8 cellular contexts compared by ENCODE assay signal in the genomic region with DNA sequence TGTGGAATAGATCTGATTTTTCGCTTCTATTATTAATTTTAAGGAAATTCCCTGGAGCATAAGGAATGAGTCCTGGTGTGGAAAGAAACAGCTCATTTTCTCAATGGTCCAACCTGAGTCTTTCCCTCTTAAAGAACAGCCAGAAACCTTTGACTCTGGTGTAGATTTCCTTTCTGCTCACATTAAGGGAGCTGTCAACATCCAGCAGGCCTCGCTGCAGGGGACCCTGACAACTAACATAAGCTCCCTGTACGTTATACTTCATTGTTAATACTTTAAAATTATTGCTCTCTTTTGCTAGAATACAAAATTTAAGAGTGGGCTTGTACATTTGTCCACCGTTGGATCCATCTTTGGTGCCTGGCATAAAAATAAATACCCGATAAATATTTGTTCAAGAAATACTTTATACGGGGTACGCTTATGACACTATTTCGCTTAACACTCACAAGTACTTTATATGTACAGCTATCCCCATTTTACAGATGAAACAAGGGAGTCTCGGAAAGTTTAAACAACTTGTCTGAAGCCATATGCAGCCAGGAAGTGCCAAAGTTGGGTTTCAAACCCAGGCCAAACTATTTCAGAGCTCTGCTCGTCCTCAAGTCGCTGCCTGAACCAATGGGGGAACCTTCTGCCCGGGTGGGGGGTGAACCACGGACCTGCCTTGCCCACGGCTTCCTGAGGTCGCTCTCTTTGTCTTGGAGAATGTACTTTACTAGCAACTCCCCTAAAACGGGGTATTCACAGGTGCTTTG. TPM values are rescaled to one million over a fixed set of nuclear protein-coding genes. Genes with fewer than 3 reads are reported as not detected.
DNase-seq lines count a peak whose midpoint lies in the region; ATAC-seq and TF ChIP-seq lines count a peak whose summit lies in the region.

No MANE protein-coding gene starts in this region.

- H3K9me3 ChIP-seq in Peyer's patch, result no peaks in the 10 kb centered on the region
- H3K9me3 ChIP-seq in lung (ENCODE audit: control insufficient read depth in 2 of 2, insufficient read depth in 1 of 2, low read length in 1 of 2), result no peaks in the 10 kb centered on the region
- H3K9me3 ChIP-seq in thymus (ENCODE audit: control insufficient read depth), result no peaks in the 10 kb centered on the region

- H3K4me1 ChIP-seq in Peyer's patch, result peaks cover 0 to 34% (median 5%) of the 10 kb centered on the region in 4 donors
- H3K4me1 ChIP-seq in lung (ENCODE audit: control insufficient read depth in 2 of 2, insufficient read depth in 2 of 2, low read length in 2 of 2), result peaks cover 4 to 5% of the 10 kb centered on the region in 2 donors
- H3K4me1 ChIP-seq in thymus (ENCODE audit: control insufficient read depth, insufficient read depth, low read length), result peaks cover 11% of the 10 kb centered on the region

- CTCF ChIA-PET in HEK293T (lab: Yijun Ruan, JAX), result interaction anchor here (1.2 kb wide), 1 partner anchor 27 kb away, joined by 7 read pairs; no protein-coding TSS in a partner anchor

- H3K4me3 ChIP-seq in Peyer's patch, result peak overlapping the region; percentile 73 to 89 (median 83)
- H3K4me3 ChIP-seq in choroid plexus epithelial cell (ENCODE audit: low read depth, low read length), result peak overlapping the region; percentile 73
- peak overlapping the region; percentile 99 for H3K4me3 ChIP-seq in lung
- peak overlapping the region; percentile 84 for H3K4me3 ChIP-seq in thymus (ENCODE audit: low read length)

- peak; percentile 65 for DNase-seq in NCI-H82 (lab: John Stamatoyannopoulos, UW)
- DNase-seq in NCI-H82 treated with DMSO at 0.1 percent for 48 hours (lab: John Stamatoyannopoulos, UW; ENCODE audit: unreplicated experiment), result no peak
- peak; percentile 20 for DNase-seq in HEK293T (ENCODE audit: extremely low spot score)
- DNase-seq in Peyer's patch, result peak in 1 of 3 donors; percentile 47
- peak; percentile 64 for DNase-seq in choroid plexus epithelial cell (ENCODE audit: low read depth)
- DNase-seq in lung (ENCODE audit: low spot score), result peak; percentile 29
- DNase-seq in mucosa of gallbladder (ENCODE audit: low spot score), result no peak

- 9 to 16% methylated on average over 16 of the region's 16 CpGs for WGBS in lung, 2 donors
- 20% methylated on average over 16 of the region's 16 CpGs for WGBS in thymus

- no peak for TF ChIP-seq CTCF in Peyer's patch (IDR thresholded peaks at IDR 0.05)
- TF ChIP-seq CTCF in choroid plexus epithelial cell (conservative IDR thresholded peaks at IDR 0.05; ENCODE audit: low read depth, low read length), result no peak
- TF ChIP-seq CTCF in lung (IDR thresholded peaks at IDR 0.05; ENCODE audit: control extremely low read depth, extremely low read depth), result no peak

- H3K36me3 ChIP-seq in Peyer's patch (peaks cover 0 to 32% (median 0%) of the 10 kb centered on the region in 3 donors), lung (ENCODE audit: control insufficient read depth in 2 of 2, insufficient read depth in 2 of 2, low read length in 2 of 2) (peaks cover 2 to 3% of the 10 kb centered on the region in 2 donors), thymus (ENCODE audit: control insufficient read depth, insufficient read depth) (peaks cover 5% of the 10 kb centered on the region)

- no peak for ATAC-seq in lung (ENCODE audit: insufficient read depth, low FRiP score)

- POLR2A ChIA-PET in HEK293T (lab: Yijun Ruan, JAX), result interaction anchor here (0.6 to 3.2 kb wide), 18 partner anchors 9 to 1043 kb away, joined by 3 to 14 read pairs (median 4); no protein-coding TSS in a partner anchor

- H3K27ac ChIP-seq in Peyer's patch (peak overlapping the region; percentile 94 to 100 (median 96)), lung (ENCODE audit: low read depth in 1 of 2, low read length in 1 of 2) (peak overlapping the region; percentile 96 to 98), thymus (ENCODE audit: low read depth) (peak overlapping the region; percentile 99)

- no peaks in the 10 kb centered on the region for H3K27me3 ChIP-seq in Peyer's patch
- no peaks in the 10 kb centered on the region for H3K27me3 ChIP-seq in lung (ENCODE audit: control insufficient read depth, insufficient read depth)
- H3K27me3 ChIP-seq in thymus (ENCODE audit: control insufficient read depth, insufficient read depth), result no peaks in the 10 kb centered on the region

- no peak for TF ChIP-seq POLR2A in Peyer's patch (IDR thresholded peaks at IDR 0.05)

TF ChIP-seq in HEK293T, 16 proteins besides CTCF, POLR2A, EP300 and RAD21:
- TF ChIP-seq NFRKB (IDR thresholded peaks at IDR 0.05), result no peak
- no peak for TF ChIP-seq ARNT (IDR thresholded peaks at IDR 0.05)
- no peak for TF ChIP-seq FOXK2 (IDR thresholded peaks at IDR 0.05)
- no peak for TF ChIP-seq TARDBP (IDR thresholded peaks at IDR 0.05)

RNA-seq across cellular contexts. Expression of gene SMARCE1, which starts 0.6 kb away (rescaled TPM):
- 100 to 1,000 TPM in 1 of 4 donors, 10 to 100 TPM in 3; 46.7 to 133 (median 71.6) TPM for total RNA-seq in Peyer's patch
- total RNA-seq in lung, result 100 to 1,000 TPM in 1 of 2 donors, 10 to 100 TPM in 1; 76.4 to 137 TPM
- polyA plus RNA-seq in lung, result 10 to 100 TPM; 55.2 to 58.1 TPM
- polyA plus RNA-seq in thymus, result 109 TPM
- 90.5 TPM for total RNA-seq in mucosa of gallbladder

RNA-seq across cellular contexts. Expression of gene KRT222, which starts 18.0 kb away (rescaled TPM):
- 1 to 10 TPM in 2 of 4 donors, under 1 TPM in 1, not detected in 1; 0.95 to 1.8 (median 1.6) TPM for total RNA-seq in Peyer's patch
- under 1 TPM in 1 of 2 donors, not detected in 1; 0.18 TPM for total RNA-seq in lung
- under 1 TPM; 0.10 to 0.26 TPM for polyA plus RNA-seq in lung
- polyA plus RNA-seq in thymus, result 0.84 TPM
- total RNA-seq in mucosa of gallbladder, result 12.7 TPM

RNA-seq across cellular contexts. Expression of gene KRT24, which starts 56.6 kb away (rescaled TPM):
- total RNA-seq in Peyer's patch (1 to 10 TPM in 2 of 4 donors, not detected in 2; 1.0 to 8.3 TPM), lung (not detected), mucosa of gallbladder (0.17 TPM)
- polyA plus RNA-seq in lung (under 1 TPM; 0.05 to 0.08 TPM), thymus (1.9 TPM)

Comparison
In these comparisons a context has a peak if more than half of its experiments do, and no peak if none do; other contexts are left out.
1. DNase-seq: peak in NCI-H82 (single experiment), HEK293T (single experiment), choroid plexus epithelial cell (single experiment) and lung (single experiment); none in NCI-H82 treated with DMSO at 0.1 percent for 48 hours (single experiment) and mucosa of gallbladder (single experiment).
2. Peak in every context shown above with its lines, with median percentiles within 50 percentile points of each other: H3K27ac ChIP-seq and H3K4me3 ChIP-seq.